ENCODE assay signal across 22 cellular contexts in the genomic region with DNA sequence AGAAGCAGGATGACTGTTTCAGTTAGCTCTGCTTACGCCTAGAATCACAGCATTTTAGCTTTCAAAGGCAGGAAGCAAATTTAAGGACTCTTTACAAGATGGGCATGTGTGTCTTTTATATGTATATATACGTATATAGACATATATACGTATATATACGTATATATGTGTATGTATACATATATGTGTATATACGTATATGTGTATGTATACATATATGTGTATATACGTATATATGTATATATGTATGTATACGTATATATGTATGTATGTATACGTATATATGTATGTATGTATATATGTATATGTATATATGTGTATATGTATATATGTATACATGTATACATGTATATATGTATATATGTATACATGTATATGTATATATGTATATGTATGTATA.
"Had no signal": no experiment of that assay in that cellular context is flagged by ENCODE, and none has a peak within 500 bp of the region (broad histone marks: within the 10 kb centered on the region; RNA-seq: fewer than 3 reads in every experiment).

No MANE protein-coding gene starts in this region.

- ATAC-seq: activated CD8-positive, alpha-beta memory T cell treated with anti-CD3 and anti-CD28 coated beads, Interleukin-2, amount 10 ng/mL, durations not matched to agents 7 days and 5 days; T-helper 17 cell had no signal

- H3K4me3 Mint-ChIP-seq: activated B cell treated with CpG ODN at 0.5 μM for 24 hours; activated CD4-positive, alpha-beta T cell treated with anti-CD3 and anti-CD28 coated beads, Interleukin-2, amount 10 ng/mL, durations not matched to agents 24 days and 14 days; activated CD8-positive, alpha-beta memory T cell treated with anti-CD3 and anti-CD28 coated beads, Interleukin-2, amount 10 ng/mL, durations not matched to agents 7 days and 5 days; activated naive CD4-positive, alpha-beta T cell treated with anti-CD3 and anti-CD28 coated beads for 36 hours; activated naive CD8-positive, alpha-beta T cell; activated T-cell treated with anti-CD3 and anti-CD28 coated beads, Interleukin-2, amount 50 U/mL, for 24 hours; T-helper 17 cell had no signal

- H3K27ac ChIP-seq: brain microvascular endothelial cell, cardiac muscle cell had no signal

- DNase-seq: activated B cell treated with CpG ODN at 0.5 μM for 24 hours; activated CD4-positive, alpha-beta T cell treated with anti-CD3 and anti-CD28 coated beads for 1 hour; activated CD4-positive, alpha-beta T cell treated with anti-CD3 and anti-CD28 coated beads, Interleukin-2, amount 10 ng/mL, durations not matched to agents 24 days and 14 days; activated CD4-positive, alpha-beta T cell treated with anti-CD3 and anti-CD28 coated beads, Interleukin-2, amount 50 U/mL, for 48 hours; activated CD8-positive, alpha-beta memory T cell treated with anti-CD3 and anti-CD28 coated beads, Interleukin-2, amount 10 ng/mL, durations not matched to agents 7 days and 5 days; activated gamma-delta T cell; activated naive CD4-positive, alpha-beta T cell treated with anti-CD3 and anti-CD28 coated beads for 36 hours; activated T-cell treated with anti-CD3 and anti-CD28 coated beads, Interleukin-2, amount 50 U/mL, for 24 hours; brain microvascular endothelial cell; MG63; MV-4-11; NCI-H1092 treated with DMSO at 0.1 percent for 48 hours; NCI-H1436; NCI-H1694 treated with DMSO at 0.1 percent for 48 hours; NCI-H2029 treated with DMSO at 0.1 percent for 48 hours; NCI-H510A treated with DMSO at 0.1 percent for 48 hours; NCI-H69; SIG-M5; T-helper 17 cell; T-helper 9 cell had no signal

- H3K27me3 ChIP-seq: brain microvascular endothelial cell, cardiac muscle cell, MG63 had no signal

- H3K27me3 Mint-ChIP-seq: activated CD4-positive, alpha-beta T cell treated with anti-CD3 and anti-CD28 coated beads, Interleukin-2, amount 10 ng/mL, durations not matched to agents 24 days and 14 days; activated CD8-positive, alpha-beta memory T cell treated with anti-CD3 and anti-CD28 coated beads, Interleukin-2, amount 10 ng/mL, durations not matched to agents 7 days and 5 days had no signal

- H3K4me3 ChIP-seq: cardiac muscle cell, MG63 had no signal

- H3K9me3 Mint-ChIP-seq: activated CD4-positive, alpha-beta T cell treated with anti-CD3 and anti-CD28 coated beads, Interleukin-2, amount 10 ng/mL, durations not matched to agents 24 days and 14 days had no signal

- H3K36me3 Mint-ChIP-seq: activated CD8-positive, alpha-beta memory T cell treated with anti-CD3 and anti-CD28 coated beads, Interleukin-2, amount 10 ng/mL, durations not matched to agents 7 days and 5 days; activated naive CD8-positive, alpha-beta T cell had no signal

- H3K4me1 Mint-ChIP-seq: activated B cell treated with CpG ODN at 0.5 μM for 24 hours; activated CD4-positive, alpha-beta T cell treated with anti-CD3 and anti-CD28 coated beads, Interleukin-2, amount 10 ng/mL, durations not matched to agents 24 days and 14 days; activated CD8-positive, alpha-beta memory T cell treated with anti-CD3 and anti-CD28 coated beads, Interleukin-2, amount 10 ng/mL, durations not matched to agents 7 days and 5 days; T-helper 17 cell had no signal

- H3K36me3 ChIP-seq: brain microvascular endothelial cell, cardiac muscle cell, MG63 had no signal
